Comparison of ENCODE assay signal across 1 cellular context in genomic region chr16:31464348-31464769, GRCh38.
TF ChIP-seq lines count a peak whose summit lies in the region.

No MANE protein-coding gene starts in this region.

TF ChIP-seq in K562, 482 proteins besides CTCF, POLR2A, EP300 and RAD21:
- no peak for TF ChIP-seq ZNF408 (CRISPR knock-in tag; IDR thresholded peaks at IDR 0.05; ENCODE audit: low read depth)
- TF ChIP-seq, protein P1, sequence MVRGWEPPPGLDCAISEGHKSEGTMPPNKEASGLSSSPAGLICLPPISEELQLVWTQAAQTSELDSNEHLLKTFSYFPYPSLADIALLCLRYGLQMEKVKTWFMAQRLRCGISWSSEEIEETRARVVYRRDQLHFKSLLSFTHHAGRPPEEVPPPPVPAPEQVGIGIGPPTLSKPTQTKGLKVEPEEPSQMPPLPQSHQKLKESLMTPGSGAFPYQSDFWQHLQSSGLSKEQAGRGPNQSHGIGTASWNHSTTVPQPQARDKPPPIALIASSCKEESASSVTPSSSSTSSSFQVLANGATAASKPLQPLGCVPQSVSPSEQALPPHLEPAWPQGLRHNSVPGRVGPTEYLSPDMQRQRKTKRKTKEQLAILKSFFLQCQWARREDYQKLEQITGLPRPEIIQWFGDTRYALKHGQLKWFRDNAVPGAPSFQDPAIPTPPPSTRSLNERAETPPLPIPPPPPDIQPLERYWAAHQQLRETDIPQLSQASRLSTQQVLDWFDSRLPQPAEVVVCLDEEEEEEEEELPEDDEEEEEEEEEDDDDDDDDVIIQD (CRISPR knock-in tag; IDR thresholded peaks at IDR 0.05): no peak
- TF ChIP-seq TFAM (CRISPR knock-in tag; conservative IDR thresholded peaks at IDR 0.05): no peak
- TF ChIP-seq ZNF75A (CRISPR knock-in tag; IDR thresholded peaks at IDR 0.05): no peak
- no peak for TF ChIP-seq KDM1A (IDR thresholded peaks at IDR 0.05)
- 0 out of 2 replicates have a peak, but pooled peaks have one; percentile 26 for TF ChIP-seq ZBTB33 (CRISPR knock-in tag; IDR thresholded peaks at IDR 0.05)
- no peak for TF ChIP-seq ZNF24 (IDR thresholded peaks at IDR 0.05)
- TF ChIP-seq, protein P2, sequence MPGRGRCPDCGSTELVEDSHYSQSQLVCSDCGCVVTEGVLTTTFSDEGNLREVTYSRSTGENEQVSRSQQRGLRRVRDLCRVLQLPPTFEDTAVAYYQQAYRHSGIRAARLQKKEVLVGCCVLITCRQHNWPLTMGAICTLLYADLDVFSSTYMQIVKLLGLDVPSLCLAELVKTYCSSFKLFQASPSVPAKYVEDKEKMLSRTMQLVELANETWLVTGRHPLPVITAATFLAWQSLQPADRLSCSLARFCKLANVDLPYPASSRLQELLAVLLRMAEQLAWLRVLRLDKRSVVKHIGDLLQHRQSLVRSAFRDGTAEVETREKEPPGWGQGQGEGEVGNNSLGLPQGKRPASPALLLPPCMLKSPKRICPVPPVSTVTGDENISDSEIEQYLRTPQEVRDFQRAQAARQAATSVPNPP (IDR thresholded peaks at IDR 0.05; ENCODE audit: borderline replicate concordance, insufficient read depth, insufficient read length): no peak
